7 cellular contexts compared by ENCODE assay signal in genomic region chr17:7437369-7437863, GRCh38. TPM values are rescaled to one million over a fixed set of nuclear protein-coding genes. Genes with fewer than 3 reads are reported as not detected.
A peak's percentile ranks its signal among the peaks of the same experiment; 100 is the strongest.
DNase-seq lines count a peak whose midpoint lies in the region; ATAC-seq and TF ChIP-seq lines count a peak whose summit lies in the region.
"Had no signal": no experiment of that assay in that cellular context is flagged by ENCODE, and none has a peak within 500 bp of the region (broad histone marks: within the 10 kb centered on the region; RNA-seq: fewer than 3 reads in every experiment).

No MANE protein-coding gene starts in this region.

- POLR2A ChIA-PET in activated CD8-positive, alpha-beta T cell treated with anti-CD3 and anti-CD28 coated beads, Interleukin-2, amount 10 ng/mL, durations not matched to agents 7 days and 5 days (lab: Charles Lee): interaction anchor here (0.8 to 3.8 kb wide), 13 partner anchors 8 to 250 kb away, joined by 4 to 41 read pairs (median 6); partner anchors contain the start of genes ACAP1, MPDU1, NEURL4 and POLR2A

- H3K27ac Mint-ChIP-seq in CD14-positive monocyte (no peak overlapping the region), memory B cell (no peak overlapping the region)
- peak overlapping the region; percentile 75 for H3K27ac Mint-ChIP-seq in activated CD8-positive, alpha-beta T cell treated with anti-CD3 and anti-CD28 coated beads, Interleukin-2, amount 10 ng/mL, durations not matched to agents 7 days and 5 days

- H3K4me3 Mint-ChIP-seq in CD14-positive monocyte (peak overlapping the region; percentile 69 to 91), memory B cell (peak overlapping the region; percentile 73)
- H3K4me3 Mint-ChIP-seq in activated CD8-positive, alpha-beta T cell treated with anti-CD3 and anti-CD28 coated beads, Interleukin-2, amount 10 ng/mL, durations not matched to agents 7 days and 5 days: peak overlapping the region; percentile 95

- ATAC-seq in activated CD8-positive, alpha-beta T cell treated with anti-CD3 and anti-CD28 coated beads, Interleukin-2, amount 10 ng/mL, durations not matched to agents 7 days and 5 days: no peak
- ATAC-seq in memory B cell (ENCODE audit: low read depth): no peak
- no peak for ATAC-seq in HG02852 (IDR thresholded peaks at IDR 0.05; ENCODE audit: unreplicated experiment)

- peaks cover 10 to 16% of the 10 kb centered on the region in 2 donors for H3K36me3 Mint-ChIP-seq in CD14-positive monocyte
- peaks cover 15% of the 10 kb centered on the region for H3K36me3 Mint-ChIP-seq in activated CD8-positive, alpha-beta T cell treated with anti-CD3 and anti-CD28 coated beads, Interleukin-2, amount 10 ng/mL, durations not matched to agents 7 days and 5 days (ENCODE audit: low read depth)
- peaks cover 5% of the 10 kb centered on the region for H3K36me3 Mint-ChIP-seq in memory B cell

- peak; percentile 42 for DNase-seq in CD14-positive monocyte (ENCODE audit: low spot score)
- no peak for DNase-seq in activated CD8-positive, alpha-beta T cell treated with anti-CD3 and anti-CD28 coated beads, Interleukin-2, amount 10 ng/mL, durations not matched to agents 7 days and 5 days
- no peak for DNase-seq in memory B cell (ENCODE audit: low spot score in 2 of 2)
- DNase-seq in HT-29 (ENCODE audit: low spot score): no peak
- DNase-seq in OCI-M2 (lab: John Stamatoyannopoulos, UW; ENCODE audit: unreplicated experiment): no peak

- intact Hi-C loops in CD14-positive monocyte (cut with micrococcal nuclease): loop anchor here (2.0 to 10.0 kb wide), 5 partner anchors 47 to 247 kb away; partner anchors contain the start of genes SENP3 (in 2 of the 2), MPDU1 (in 1 of the 2), POLR2A (in 1 of the 2) and TP53 (in 1 of the 2)

- TF ChIP-seq CTCF in CD14-positive monocyte (IDR thresholded peaks at IDR 0.05): no peak

- CTCF ChIA-PET in activated CD8-positive, alpha-beta T cell treated with anti-CD3 and anti-CD28 coated beads, Interleukin-2, amount 10 ng/mL, durations not matched to agents 7 days and 5 days (lab: Charles Lee): interaction anchor here (0.8 to 6.7 kb wide), 32 partner anchors 9 to 392 kb away, joined by 3 to 83 read pairs (median 10); partner anchors contain the start of genes ACAP1, CHRNB1, GABARAP and NEURL4

- H3K9me3 Mint-ChIP-seq in CD14-positive monocyte (peaks cover 0 to 17% (median 8%) of the 10 kb centered on the region in 7 donors), memory B cell (no peaks in the 10 kb centered on the region)
- H3K9me3 Mint-ChIP-seq in activated CD8-positive, alpha-beta T cell treated with anti-CD3 and anti-CD28 coated beads, Interleukin-2, amount 10 ng/mL, durations not matched to agents 7 days and 5 days (ENCODE audit: insufficient read depth): no peaks in the 10 kb centered on the region

- peaks cover 43 to 53% (median 44%) of the 10 kb centered on the region in 3 donors for H3K27me3 Mint-ChIP-seq in CD14-positive monocyte (ENCODE audit: low read depth in 3 of 3)
- H3K27me3 Mint-ChIP-seq in activated CD8-positive, alpha-beta T cell treated with anti-CD3 and anti-CD28 coated beads, Interleukin-2, amount 10 ng/mL, durations not matched to agents 7 days and 5 days (ENCODE audit: low read depth): peaks cover 17% of the 10 kb centered on the region
- H3K27me3 Mint-ChIP-seq in memory B cell: peaks cover 17% of the 10 kb centered on the region

- H3K4me1 Mint-ChIP-seq in CD14-positive monocyte (peaks cover 51% of the 10 kb centered on the region), memory B cell (peaks cover 24% of the 10 kb centered on the region)
- peaks cover 43% of the 10 kb centered on the region for H3K4me1 Mint-ChIP-seq in activated CD8-positive, alpha-beta T cell treated with anti-CD3 and anti-CD28 coated beads, Interleukin-2, amount 10 ng/mL, durations not matched to agents 7 days and 5 days (ENCODE audit: low read depth)

RNA-seq across cellular contexts. Expression of gene FGF11, which starts 1.9 kb away (rescaled TPM):
- polyA plus RNA-seq in CD14-positive monocyte: not detected
- 10 to 100 TPM; 16.6 to 18.8 TPM for total RNA-seq in activated CD8-positive, alpha-beta T cell treated with anti-CD3 and anti-CD28 coated beads, Interleukin-2, amount 10 ng/mL, durations not matched to agents 7 days and 5 days
- 0.46 and 0.52 TPM in 2 replicates for total RNA-seq in HT-29 (2014; rRNA removed; shearing (Covaris generic))

RNA-seq across cellular contexts. Expression of gene TMEM102, which starts 2.2 kb away (rescaled TPM):
- 10 to 100 TPM in 1 of 2 donors, 1 to 10 TPM in 1; 9.8 to 11.3 TPM for polyA plus RNA-seq in CD14-positive monocyte
- total RNA-seq in activated CD8-positive, alpha-beta T cell treated with anti-CD3 and anti-CD28 coated beads, Interleukin-2, amount 10 ng/mL, durations not matched to agents 7 days and 5 days: 10 to 100 TPM; 16.5 to 18.1 TPM
- total RNA-seq in HT-29 (2014; rRNA removed; shearing (Covaris generic)): 11.7 and 19.4 TPM in 2 replicates

RNA-seq across cellular contexts. Expression of gene CHRNB1, which starts 7.4 kb away (rescaled TPM):
- polyA plus RNA-seq in CD14-positive monocyte: 10 to 100 TPM; 14.7 to 15.7 TPM
- total RNA-seq in activated CD8-positive, alpha-beta T cell treated with anti-CD3 and anti-CD28 coated beads, Interleukin-2, amount 10 ng/mL, durations not matched to agents 7 days and 5 days: 10 to 100 TPM; 14.1 to 15.7 TPM
- total RNA-seq in HT-29 (2014; rRNA removed; shearing (Covaris generic)): 0.83 and 1.6 TPM in 2 replicates

RNA-seq across cellular contexts. Expression of gene SPEM3, which starts 8.8 kb away (rescaled TPM):
- not detected for polyA plus RNA-seq in CD14-positive monocyte
- total RNA-seq in activated CD8-positive, alpha-beta T cell treated with anti-CD3 and anti-CD28 coated beads, Interleukin-2, amount 10 ng/mL, durations not matched to agents 7 days and 5 days: not detected
- not detected in 2 replicates for total RNA-seq in HT-29 (2014; rRNA removed; shearing (Covaris generic))

RNA-seq across cellular contexts. Expression of gene SPEM2, which starts 12.0 kb away (rescaled TPM):
- not detected for polyA plus RNA-seq in CD14-positive monocyte
- not detected for total RNA-seq in activated CD8-positive, alpha-beta T cell treated with anti-CD3 and anti-CD28 coated beads, Interleukin-2, amount 10 ng/mL, durations not matched to agents 7 days and 5 days
- total RNA-seq in HT-29 (2014; rRNA removed; shearing (Covaris generic)): not detected in 2 replicates
- total RNA-seq: mononuclear cell had no signal

Comparison
In these comparisons a context has a peak if more than half of its experiments do, and no peak if none do; other contexts are left out.
1. RNA of gene FGF11, which starts 1.9 kb away (total RNA-seq): 16.6 to 18.8 TPM in activated CD8-positive, alpha-beta T cell treated with anti-CD3 and anti-CD28 coated beads, Interleukin-2, amount 10 ng/mL, durations not matched to agents 7 days and 5 days; 0.46 to 0.52 TPM in HT-29; every median in the first group is over 10 times any median in the second.
2. Peak in every context shown above with its lines, with median percentiles within 50 percentile points of each other: H3K4me3 Mint-ChIP-seq.